In genomic region chr3:64995857-64996564, GRCh38 we compare ENCODE assay signal across 17 cellular contexts.
DNase-seq lines count a peak whose midpoint lies in the region; ATAC-seq and TF ChIP-seq lines count a peak whose summit lies in the region.
"Had no signal": no experiment of that assay in that cellular context is flagged by ENCODE, and none has a peak within 500 bp of the region (broad histone marks: within the 10 kb centered on the region; RNA-seq: fewer than 3 reads in every experiment).

No MANE protein-coding gene starts in this region.

- no peak overlapping the region for H3K4me3 Mint-ChIP-seq in Caco-2 (ENCODE audit: unreplicated experiment)
- H3K4me3 Mint-ChIP-seq: naive thymus-derived CD8-positive, alpha-beta T cell had no signal

- intact Hi-C loops in right cardiac atrium (cut with DNase I) = no loop called here
- intact Hi-C loops in Caco-2 (cut with micrococcal nuclease; ENCODE audit: unreplicated experiment) = loop anchor here (2.0 kb wide), 1 partner anchor 43 kb away; no protein-coding TSS in a partner anchor

- H3K27ac Mint-ChIP-seq in Caco-2 (ENCODE audit: unreplicated experiment) = no peak overlapping the region
- H3K27ac Mint-ChIP-seq: naive thymus-derived CD8-positive, alpha-beta T cell had no signal

- H3K9me3 Mint-ChIP-seq in Caco-2 (ENCODE audit: unreplicated experiment) = no peaks in the 10 kb centered on the region

- H3K4me1 ChIP-seq in right cardiac atrium (ENCODE audit: control insufficient read depth, insufficient read depth, low read length) (peaks cover 3% of the 10 kb centered on the region), Caco-2 (0 out of 2 replicates have a peak, but pooled peaks cover 5% of the 10 kb centered on the region)

- H3K27me3 ChIP-seq in right cardiac atrium (ENCODE audit: control insufficient read depth, insufficient read depth) (no peaks in the 10 kb centered on the region), Caco-2 (replicated peaks; ENCODE audit: control insufficient read depth, insufficient read depth, low read length) (no peaks in the 10 kb centered on the region)
- H3K27me3 ChIP-seq: gastrocnemius medialis had no signal

- BruUV-seq in Caco-2 (replicated peaks; lab: Mats Ljungman, UMichigan) = no TSS peak

- CTCF ChIA-PET in Caco-2 (lab: Charles Lee) = interaction anchor here (0.6 kb wide), 1 partner anchor 26 kb away, joined by 3 read pairs; no protein-coding TSS in a partner anchor

- no peaks in the 10 kb centered on the region for H3K4me1 Mint-ChIP-seq in Caco-2 (ENCODE audit: low read depth, unreplicated experiment)
- H3K4me1 Mint-ChIP-seq: naive thymus-derived CD8-positive, alpha-beta T cell had no signal

- 28% methylated on average over 10 of the region's 10 CpGs for WGBS in right cardiac atrium

- H3K4me3 ChIP-seq in astrocyte of the spinal cord (ENCODE audit: low read depth, low read length) (no peak overlapping the region), right cardiac atrium (ENCODE audit: low read length) (no peak overlapping the region), Caco-2 (ENCODE audit: low read depth, low read length) (no peak overlapping the region)
- H3K4me3 ChIP-seq: gastrocnemius medialis had no signal

- in situ Hi-C loops in astrocyte of the spinal cord (cut with HindIII; ENCODE audit: low sequenced_read_pairs) = no loop called here

- DNase-seq in astrocyte of the spinal cord (ENCODE audit: low read depth, low spot score) = peak; percentile 56
- no peak for DNase-seq in right cardiac atrium
- DNase-seq in pulmonary artery endothelial cell (ENCODE audit: low read depth, low spot score) = peak; percentile 56
- DNase-seq in Caco-2 = no peak
- no peak for DNase-seq in NCI-H1436 (lab: John Stamatoyannopoulos, UW)
- DNase-seq in foreskin melanocyte = no peak
- DNase-seq in SK-N-DZ (ENCODE audit: low spot score) = no peak
- DNase-seq: activated CD4-positive, CD25-positive, alpha-beta regulatory T cell treated with anti-CD3 and anti-CD28 coated beads, Interleukin-2, amount 50 U/mL, for 72 hours; activated T-cell treated with anti-CD3 and anti-CD28 coated beads for 4 hours; gastrocnemius medialis; kidney; naive thymus-derived CD8-positive, alpha-beta T cell; NCI-H1092 treated with DMSO at 0.1 percent for 48 hours; NCI-H345; stimulated activated naive CD8-positive, alpha-beta T cell treated with anti-CD3 and anti-CD28 coated beads, Interleukin-15, Interleukin-2, amounts not matched to agents 100 U/mL and 50 U/mL, for 24 hours had no signal

- H3K27ac ChIP-seq in right cardiac atrium (ENCODE audit: low read length) = peak overlapping the region; percentile 32
- H3K27ac ChIP-seq: C4-2B had no signal

- TF ChIP-seq CTCF in astrocyte of the spinal cord (IDR thresholded peaks at IDR 0.05; ENCODE audit: low read depth, low read length) (no peak), Caco-2 (IDR thresholded peaks at IDR 0.05; ENCODE audit: insufficient read depth in 1 of 2, low read depth in 1 of 2, low read length in 1 of 2, severe bottlenecking in 1 of 2, unreplicated experiment in 1 of 2) (no peak)

- H3K9me3 ChIP-seq in right cardiac atrium (ENCODE audit: control insufficient read depth, low read length) (no peaks in the 10 kb centered on the region), Caco-2 (no peaks in the 10 kb centered on the region)
- H3K9me3 ChIP-seq: gastrocnemius medialis had no signal

- POLR2A ChIA-PET in Caco-2 (lab: Charles Lee) = no interaction called here

- ATAC-seq in GM18868 (IDR thresholded peaks at IDR 0.05; ENCODE audit: unreplicated experiment) (peak; percentile 84), right cardiac atrium (peak; percentile 74 to 82)
- ATAC-seq: naive thymus-derived CD8-positive, alpha-beta T cell; stimulated activated naive CD8-positive, alpha-beta T cell treated with anti-CD3 and anti-CD28 coated beads, Interleukin-15, Interleukin-2, amounts not matched to agents 100 U/mL and 50 U/mL, for 24 hours had no signal

- H3K36me3 ChIP-seq in Caco-2 (ENCODE audit: control insufficient read depth, insufficient read depth, low read length) = no peaks in the 10 kb centered on the region
- H3K36me3 ChIP-seq: gastrocnemius medialis had no signal

- H3K27me3 Mint-ChIP-seq in Caco-2 (ENCODE audit: insufficient read depth, unreplicated experiment) = no peaks in the 10 kb centered on the region
- H3K27me3 Mint-ChIP-seq: naive thymus-derived CD8-positive, alpha-beta T cell had no signal

- H3K36me3 Mint-ChIP-seq in Caco-2 (ENCODE audit: insufficient read depth, unreplicated experiment) = no peaks in the 10 kb centered on the region
- H3K36me3 Mint-ChIP-seq: naive thymus-derived CD8-positive, alpha-beta T cell had no signal

Comparison
In these comparisons a context has a peak if more than half of its experiments do, and no peak if none do; other contexts are left out.
1. DNase-seq: peak in astrocyte of the spinal cord (single experiment) and pulmonary artery endothelial cell (single experiment); none in right cardiac atrium (0 of 3), Caco-2 (0 of 2), NCI-H1436 (single experiment), foreskin melanocyte (single experiment) and SK-N-DZ (single experiment).